Comparison of ENCODE assay signal across 29 cellular contexts in genomic region chr16:13046422-13046821, GRCh38.
"Had no signal": no experiment of that assay in that cellular context is flagged by ENCODE, and none has a peak within 500 bp of the region (broad histone marks: within the 10 kb centered on the region; RNA-seq: fewer than 3 reads in every experiment).

No MANE protein-coding gene starts in this region.

- DNase-seq: colonic mucosa; cortex of kidney; dermis blood vessel endothelial cell; dorsolateral prefrontal cortex; effector CD4-positive, alpha-beta T cell; effector CD8-positive, alpha-beta T cell; effector memory CD4-positive, alpha-beta T cell; effector memory CD8-positive, alpha-beta T cell; endodermal cell; erythroblast; esophagus squamous epithelium; foreskin fibroblast; foreskin keratinocyte; foreskin melanocyte; gastrocnemius medialis; glutamatergic neuron; head of caudate nucleus; heart left ventricle; heart right ventricle had no signal

- H3K27me3 Mint-ChIP-seq: dendritic cell treated with granulocyte-macrophage colony-stimulating factor and Interleukin-4, amounts not matched to agents 40 ng/mL and 50 ng/mL, for 4 days; effector memory CD8-positive, alpha-beta T cell had no signal

- H3K4me1 Mint-ChIP-seq: endodermal cell had no signal

- H3K9me3 ChIP-seq: colonic mucosa, gastrocnemius medialis had no signal

- H3K4me3 ChIP-seq: colonic mucosa, coronary artery, dorsolateral prefrontal cortex, esophagus muscularis mucosa, esophagus squamous epithelium, gastrocnemius medialis, gastroesophageal sphincter, heart left ventricle, heart right ventricle had no signal

- H3K27me3 ChIP-seq: colonic mucosa, esophagus squamous epithelium, foreskin keratinocyte, gastrocnemius medialis, heart left ventricle had no signal

- H3K4me1 ChIP-seq: colonic mucosa, esophagus muscularis mucosa, esophagus squamous epithelium, foreskin keratinocyte, gastrocnemius medialis, gastroesophageal sphincter, heart left ventricle, heart right ventricle had no signal

- H3K27ac Mint-ChIP-seq: dendritic cell treated with granulocyte-macrophage colony-stimulating factor and Interleukin-4, amounts not matched to agents 40 ng/mL and 50 ng/mL, for 4 days; effector memory CD8-positive, alpha-beta T cell; endodermal cell had no signal

- ATAC-seq: effector memory CD8-positive, alpha-beta T cell; esophagus mucosa; foreskin keratinocyte; gastrocnemius medialis; gastroesophageal sphincter; heart left ventricle; heart right ventricle had no signal

- H3K27ac ChIP-seq: colonic mucosa, coronary artery, epithelial cell of prostate, esophagus muscularis mucosa, esophagus squamous epithelium, foreskin keratinocyte, gastrocnemius medialis, gastroesophageal sphincter, heart left ventricle, heart right ventricle had no signal

- FAIRE-seq: colon, endometrium, endothelial cell of umbilical vein, frontal cortex had no signal

- H3K36me3 ChIP-seq: colonic mucosa, esophagus muscularis mucosa, esophagus squamous epithelium, gastrocnemius medialis, gastroesophageal sphincter, heart left ventricle, heart right ventricle had no signal

- H3K4me3 Mint-ChIP-seq: dendritic cell treated with granulocyte-macrophage colony-stimulating factor and Interleukin-4, amounts not matched to agents 40 ng/mL and 50 ng/mL, for 4 days; effector memory CD8-positive, alpha-beta T cell; endodermal cell had no signal
